ENCODE assay signal across 18 cellular contexts in genomic region chr4:55123791-55124190, GRCh38. TPM values are rescaled to one million over a fixed set of nuclear protein-coding genes. Genes with fewer than 3 reads are reported as not detected.
DNase-seq lines count a peak whose midpoint lies in the region; ATAC-seq and TF ChIP-seq lines count a peak whose summit lies in the region.
"Had no signal": no experiment of that assay in that cellular context is flagged by ENCODE, and none has a peak within 500 bp of the region (broad histone marks: within the 10 kb centered on the region; RNA-seq: fewer than 3 reads in every experiment).

No MANE protein-coding gene starts in this region.

- H3K27me3 Mint-ChIP-seq in WTC11 (ENCODE audit: low read depth) (peaks cover 7% of the 10 kb centered on the region; the same call in 1 of the 2 replicates), endodermal cell (ENCODE audit: insufficient read depth) (peaks cover 26% of the 10 kb centered on the region)

- POLR2A ChIA-PET in WTC11 (lab: Charles Lee) = no interaction called here

- H3K36me3 Mint-ChIP-seq in WTC11 (peaks cover 19% of the 10 kb centered on the region), endodermal cell (ENCODE audit: low read depth) (no peaks in the 10 kb centered on the region)

- DNase-seq in WTC11 (ENCODE audit: low spot score) (no peak), endodermal cell (no peak), lung (ENCODE audit: low spot score) (no peak), AML-193 (lab: John Stamatoyannopoulos, UW) (no peak), Ammon's horn (ENCODE audit: low spot score) (no peak), HT-29 (ENCODE audit: low spot score) (no peak)
- DNase-seq: activated CD8-positive, alpha-beta memory T cell treated with anti-CD3 and anti-CD28 coated beads, Interleukin-2, amount 50 U/mL, for 48 hours; cerebellar nuclear complex; DND-41; mesenchymal stem cell; NCI-H187 treated with DMSO at 0.1 percent for 48 hours; NCI-H526 had no signal

- H3K27ac ChIP-seq in endodermal cell (ENCODE audit: low read depth, low read length) (no peak overlapping the region), lung (ENCODE audit: low read depth in 1 of 2, low read length in 1 of 2) (peak overlapping the region; percentile 28 to 67), subcutaneous abdominal adipose tissue (ENCODE audit: low read depth, low read length) (peak overlapping the region; percentile 67)
- H3K27ac ChIP-seq: C4-2B, RWPE1 had no signal

- H3K4me1 ChIP-seq in endodermal cell (ENCODE audit: control insufficient read depth, insufficient read depth, low read length) = no peaks in the 10 kb centered on the region
- peaks cover 0 to 2% of the 10 kb centered on the region in 2 donors for H3K4me1 ChIP-seq in lung (ENCODE audit: control insufficient read depth in 2 of 2, insufficient read depth in 2 of 2, low read length in 2 of 2)
- H3K4me1 ChIP-seq in subcutaneous abdominal adipose tissue (ENCODE audit: control insufficient read depth in 5 of 5, insufficient read depth in 5 of 5, low read length in 5 of 5) = peaks cover 0 to 21% (median 18%) of the 10 kb centered on the region in 5 donors

- H3K9me3 ChIP-seq in endodermal cell (ENCODE audit: control insufficient read depth, low read length) = no peaks in the 10 kb centered on the region
- H3K9me3 ChIP-seq in lung (ENCODE audit: control insufficient read depth in 2 of 2, insufficient read depth in 1 of 2, low read length in 1 of 2) = peaks cover 0 to 3% of the 10 kb centered on the region in 2 donors
- H3K9me3 ChIP-seq in subcutaneous abdominal adipose tissue (ENCODE audit: control insufficient read depth in 5 of 5, low read length in 5 of 5) = no peaks in the 10 kb centered on the region

- H3K27me3 ChIP-seq in endodermal cell (ENCODE audit: control insufficient read depth, insufficient read depth, low read length, poor library complexity, severe bottlenecking) = peaks cover 35% of the 10 kb centered on the region
- no peaks in the 10 kb centered on the region for H3K27me3 ChIP-seq in lung (ENCODE audit: control insufficient read depth, insufficient read depth)
- H3K27me3 ChIP-seq in subcutaneous abdominal adipose tissue (ENCODE audit: control insufficient read depth in 5 of 5, insufficient read depth in 4 of 5, low read length in 5 of 5) = peaks cover 0 to 16% (median 12%) of the 10 kb centered on the region in 5 donors

- ATAC-seq in WTC11 (no peak), lung (ENCODE audit: insufficient read depth, low FRiP score) (no peak), HG03039 (IDR thresholded peaks at IDR 0.05; ENCODE audit: unreplicated experiment) (no peak)
- ATAC-seq: activated naive CD4-positive, alpha-beta T cell treated with anti-CD3 and anti-CD28 coated beads, Interleukin-2, amount 50 U/mL, for 72 hours had no signal

- peaks cover 6% of the 10 kb centered on the region for H3K9me3 Mint-ChIP-seq in WTC11
- H3K9me3 Mint-ChIP-seq in endodermal cell = peaks cover 4% of the 10 kb centered on the region
- H3K9me3 Mint-ChIP-seq: activated naive CD4-positive, alpha-beta T cell treated with anti-CD3 and anti-CD28 coated beads, Interleukin-2, amount 50 U/mL, for 72 hours; T-helper 1 cell treated with Interleukin-12 subunit alpha and Interleukin-12 subunit beta and Interleukin-4 antibody, amounts not matched to agents 30 μg/mL and 1 μg/mL, for 36 hours had no signal

- peaks cover 49% of the 10 kb centered on the region for H3K4me1 Mint-ChIP-seq in WTC11
- H3K4me1 Mint-ChIP-seq in endodermal cell = peaks cover 16% of the 10 kb centered on the region

- CTCF ChIA-PET in WTC11 (lab: Charles Lee) = interaction anchor here (1.0 to 2.9 kb wide), 3 partner anchors 62 to 138 kb away, joined by 3 to 36 read pairs (median 3); no protein-coding TSS in a partner anchor

- H3K4me3 ChIP-seq in endodermal cell (ENCODE audit: low read length) (peak overlapping the region; percentile 89), lung (peak overlapping the region; percentile 56), subcutaneous abdominal adipose tissue (ENCODE audit: low read depth in 1 of 5, low read length in 5 of 5) (peak overlapping the region in 4 of 5 donors; percentile 65 to 86 (median 72))

- H3K9ac ChIP-seq in endodermal cell (ENCODE audit: extremely low read depth, low read length, poor library complexity, severe bottlenecking) = no peak overlapping the region
- H3K9ac ChIP-seq in subcutaneous abdominal adipose tissue (ENCODE audit: low read length in 5 of 5) = peak overlapping the region in 3 of 5 donors; percentile 33 to 51 (median 33)

- H3K36me3 ChIP-seq in endodermal cell (ENCODE audit: control insufficient read depth, insufficient read depth, low read length) (no peaks in the 10 kb centered on the region), lung (ENCODE audit: control insufficient read depth in 2 of 2, insufficient read depth in 2 of 2, low read length in 2 of 2) (no peaks in the 10 kb centered on the region), subcutaneous abdominal adipose tissue (ENCODE audit: control insufficient read depth in 5 of 5, insufficient read depth in 5 of 5, low read length in 5 of 5) (no peaks in the 10 kb centered on the region)

- 49 to 62% methylated on average over 2 to 6 of the region's 6 CpGs for WGBS in endodermal cell (ENCODE audit: insufficient coverage in 1 of 2, insufficient read length in 1 of 2), 2 experiments
- WGBS in lung, 2 donors = 63 to 71% methylated on average over 6 of the region's 6 CpGs

- H3K4me3 Mint-ChIP-seq in WTC11 (peak overlapping the region; percentile 81), endodermal cell (peak overlapping the region; percentile 74)
- H3K4me3 Mint-ChIP-seq: T-helper 1 cell treated with Interleukin-12 subunit alpha and Interleukin-12 subunit beta and Interleukin-4 antibody, amounts not matched to agents 30 μg/mL and 1 μg/mL, for 36 hours had no signal

- TF ChIP-seq CTCF in WTC11 (IDR thresholded peaks at IDR 0.05) = no peak
- TF ChIP-seq CTCF in endodermal cell (conservative IDR thresholded peaks at IDR 0.05) = no peak
- TF ChIP-seq CTCF in lung (IDR thresholded peaks at IDR 0.05; ENCODE audit: control extremely low read depth, extremely low read depth) = no peak

- H3K27ac Mint-ChIP-seq in WTC11 = no peak overlapping the region
- H3K27ac Mint-ChIP-seq in endodermal cell = no peak overlapping the region
- H3K27ac Mint-ChIP-seq: activated naive CD4-positive, alpha-beta T cell treated with anti-CD3 and anti-CD28 coated beads, Interleukin-2, amount 50 U/mL, for 72 hours; T-helper 1 cell treated with Interleukin-12 subunit alpha and Interleukin-12 subunit beta and Interleukin-4 antibody, amounts not matched to agents 30 μg/mL and 1 μg/mL, for 36 hours had no signal

TF ChIP-seq in WTC11, 78 proteins besides CTCF, POLR2A, EP300 and RAD21:
- TF ChIP-seq PRRX2 (CRISPR knock-in tag; IDR thresholded peaks at IDR 0.05) = no peak
- no peak for TF ChIP-seq MYBL2 (CRISPR knock-in tag; IDR thresholded peaks at IDR 0.05)
- TF ChIP-seq ZNF425 (CRISPR knock-in tag; conservative IDR thresholded peaks at IDR 0.05) = no peak
- TF ChIP-seq ZNF416 (CRISPR knock-in tag; IDR thresholded peaks at IDR 0.05) = no peak
- TF ChIP-seq ZNF219 (CRISPR knock-in tag; IDR thresholded peaks at IDR 0.05; ENCODE audit: borderline replicate concordance) = no peak
- no peak for TF ChIP-seq SOX15 (CRISPR knock-in tag; IDR thresholded peaks at IDR 0.05)
- no peak for TF ChIP-seq ZBTB21 (CRISPR knock-in tag; IDR thresholded peaks at IDR 0.05; ENCODE audit: borderline replicate concordance)

RNA-seq across cellular contexts. Expression of gene KDR, which starts 1.6 kb away (rescaled TPM):
- 80.8 to 88.7 TPM (median 87.2 TPM) in 3 replicates for total RNA-seq in WTC11 (2021)
- total RNA-seq in endodermal cell = 10 to 100 TPM in 1 of 2 donors, 1 to 10 TPM in 1; 2.1 to 14.9 TPM
- 9.2 TPM for polyA plus RNA-seq in endodermal cell (2013, experiment 1 of 2)
- polyA plus RNA-seq in endodermal cell (2013, experiment 2 of 2) = 5.8 TPM
- total RNA-seq in lung = 100 to 1,000 TPM in 1 of 2 donors, 10 to 100 TPM in 1; 43.9 to 132 TPM
- 10 to 100 TPM in 1 of 2 donors, 1 to 10 TPM in 1; 8.4 to 21.1 TPM for polyA plus RNA-seq in lung
- total RNA-seq in HT-29 (2014; rRNA removed; shearing (Covaris generic)) = not detected in 2 replicates
- total RNA-seq: activated naive CD4-positive, alpha-beta T cell treated with anti-CD3 and anti-CD28 coated beads, Interleukin-2, amount 50 U/mL, for 72 hours had no signal
